Comparison of ENCODE assay signal across 16 cellular contexts in the genomic region with DNA sequence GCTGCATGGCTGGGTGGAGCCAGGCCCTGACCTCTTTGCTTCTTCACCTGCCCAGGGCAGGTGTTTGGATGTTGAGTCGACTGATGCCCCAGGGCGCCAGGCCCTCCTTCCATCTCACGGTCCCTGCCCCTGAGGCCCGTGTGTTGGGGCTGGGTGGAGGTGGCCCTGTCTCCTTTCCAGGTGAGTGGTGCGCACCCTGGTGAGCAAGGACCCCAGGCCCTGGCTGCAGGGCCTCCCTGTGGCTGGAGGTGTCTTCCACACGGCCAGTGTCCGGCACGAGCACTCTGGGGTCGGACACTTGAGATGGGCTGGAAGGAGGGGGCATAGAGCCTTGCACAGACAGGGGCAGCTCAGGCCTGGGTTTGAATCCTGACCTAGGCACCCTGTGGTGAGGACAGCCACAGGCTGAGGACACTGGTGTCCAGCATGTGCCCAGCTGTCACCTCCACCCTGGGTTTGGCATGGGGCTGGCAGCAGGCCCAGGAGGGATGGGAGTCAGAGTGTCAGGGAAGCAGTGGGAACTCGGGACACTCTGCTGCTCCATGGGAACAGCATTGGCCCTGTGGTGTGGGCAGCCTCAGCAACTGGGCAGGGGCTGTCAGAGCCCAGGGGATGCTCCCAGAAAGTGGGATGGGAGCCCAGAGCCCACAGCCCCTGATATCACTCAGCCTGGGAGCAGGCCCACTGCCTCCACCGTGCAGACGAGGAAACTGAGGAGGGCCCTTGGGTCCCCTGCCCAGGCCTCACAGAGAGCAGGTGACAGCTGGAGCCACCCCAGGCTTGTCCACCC. TPM values are rescaled to one million over a fixed set of nuclear protein-coding genes. Genes with fewer than 3 reads are reported as not detected.
DNase-seq lines count a peak whose midpoint lies in the region; ATAC-seq lines count a peak whose summit lies in the region.
"Had no signal": no experiment of that assay in that cellular context is flagged by ENCODE, and none has a peak within 500 bp of the region (broad histone marks: within the 10 kb centered on the region; RNA-seq: fewer than 3 reads in every experiment).

No MANE protein-coding gene starts in this region.

- no peaks in the 10 kb centered on the region for H4K20me1 ChIP-seq in BLaER1

- H3K9ac ChIP-seq in BLaER1, result no peak overlapping the region; the same call in 1 of the 2 replicates

- no peak overlapping the region for H3K4me3 Mint-ChIP-seq in stimulated activated memory B cell treated with anti-CD40 and anti-IgM and Interleukin-4, amounts not matched to agents 10 μg/mL and 1 μg/mL and 100 μg/mL, for 72 hours
- H3K4me3 Mint-ChIP-seq: CD8-positive, alpha-beta T cell; H9 had no signal

- DNase-seq in NCI-H146 (lab: John Stamatoyannopoulos, UW) (peak; percentile 10), NCI-H146 treated with DMSO at 0.1 percent for 48 hours (lab: John Stamatoyannopoulos, UW; ENCODE audit: unreplicated experiment) (no peak), left lobe of liver (ENCODE audit: low spot score) (peak; percentile 68), NCI-H2081 (lab: John Stamatoyannopoulos, UW) (no peak), SK-N-DZ (ENCODE audit: low spot score) (no peak)
- DNase-seq: AML-193; Calu3; CD8-positive, alpha-beta T cell; DMS79 treated with DMSO at 0.1 percent for 48 hours; GF-D8; GOT3; H9 had no signal

- H3K4me1 Mint-ChIP-seq in stimulated activated memory B cell treated with anti-CD40 and anti-IgM and Interleukin-4, amounts not matched to agents 10 μg/mL and 1 μg/mL and 100 μg/mL, for 72 hours, result no peaks in the 10 kb centered on the region

- H3K4me2 ChIP-seq in BLaER1, result peak overlapping the region; percentile 54
- H3K4me2 ChIP-seq: A549 had no signal

- H3K4me3 ChIP-seq in BLaER1, result no peak overlapping the region
- H3K4me3 ChIP-seq: A549 had no signal

- no peaks in the 10 kb centered on the region for H3K9me3 Mint-ChIP-seq in stimulated activated memory B cell treated with anti-CD40 and anti-IgM and Interleukin-4, amounts not matched to agents 10 μg/mL and 1 μg/mL and 100 μg/mL, for 72 hours
- H3K9me3 Mint-ChIP-seq: CD8-positive, alpha-beta T cell; H9 had no signal

- H3K36me3 ChIP-seq in BLaER1, result no peaks in the 10 kb centered on the region

- ATAC-seq in left lobe of liver, result peak; percentile 64
- peak; percentile 12 for ATAC-seq in stimulated activated memory B cell treated with anti-CD40 and anti-IgM and Interleukin-4, amounts not matched to agents 10 μg/mL and 1 μg/mL and 100 μg/mL, for 72 hours
- ATAC-seq: A549; CD8-positive, alpha-beta T cell had no signal

- no peaks in the 10 kb centered on the region for H3K9me3 ChIP-seq in BLaER1
- H3K9me3 ChIP-seq: A549 had no signal

- no peak overlapping the region for H3K27ac Mint-ChIP-seq in stimulated activated memory B cell treated with anti-CD40 and anti-IgM and Interleukin-4, amounts not matched to agents 10 μg/mL and 1 μg/mL and 100 μg/mL, for 72 hours
- H3K27ac Mint-ChIP-seq: CD8-positive, alpha-beta T cell; H9 had no signal

- peaks cover 25% of the 10 kb centered on the region for H3K27me3 Mint-ChIP-seq in stimulated activated memory B cell treated with anti-CD40 and anti-IgM and Interleukin-4, amounts not matched to agents 10 μg/mL and 1 μg/mL and 100 μg/mL, for 72 hours

- H3K36me3 Mint-ChIP-seq in stimulated activated memory B cell treated with anti-CD40 and anti-IgM and Interleukin-4, amounts not matched to agents 10 μg/mL and 1 μg/mL and 100 μg/mL, for 72 hours, result no peaks in the 10 kb centered on the region
- H3K36me3 Mint-ChIP-seq: CD8-positive, alpha-beta T cell had no signal

- peaks cover 68% of the 10 kb centered on the region for H3K4me1 ChIP-seq in BLaER1
- H3K4me1 ChIP-seq: A549 had no signal

- H3K27me3 ChIP-seq in BLaER1, result no peaks in the 10 kb centered on the region

- H3K27ac ChIP-seq in BLaER1, result peak overlapping the region; percentile 57
- H3K27ac ChIP-seq: 22Rv1, A549 had no signal

RNA-seq across cellular contexts. Expression of gene CCDC188, which starts 37.1 kb away (rescaled TPM):
- not detected for total RNA-seq in left lobe of liver
- 4.8 and 7.7 TPM in 2 replicates for polyA plus RNA-seq in SK-N-DZ (2014; cell fraction: cytosol; rRNA removed)
- polyA plus RNA-seq in SK-N-DZ (2014; cell fraction: nucleus; rRNA removed), result 13.0 and 26.0 TPM in 2 replicates
- total RNA-seq: Calu3; CD8-positive, alpha-beta T cell; H9 had no signal
- polyA plus RNA-seq: A549 had no signal

RNA-seq across cellular contexts. Expression of gene ZDHHC8, which starts 56.4 kb away (rescaled TPM):
- total RNA-seq in left lobe of liver, result 37.3 TPM
- polyA plus RNA-seq in SK-N-DZ (2014; cell fraction: cytosol; rRNA removed), result 10.4 and 14.8 TPM in 2 replicates
- 110 and 161 TPM in 2 replicates for polyA plus RNA-seq in SK-N-DZ (2014; cell fraction: nucleus; rRNA removed)

Comparison
In these comparisons a context has a peak if more than half of its experiments do, and no peak if none do; other contexts are left out.
1. DNase-seq: peak in NCI-H146 (single experiment) and left lobe of liver (single experiment); none in NCI-H146 treated with DMSO at 0.1 percent for 48 hours (single experiment), NCI-H2081 (0 of 2) and SK-N-DZ (single experiment).